ENCODE assay signal across 17 cellular contexts in the genomic region with DNA sequence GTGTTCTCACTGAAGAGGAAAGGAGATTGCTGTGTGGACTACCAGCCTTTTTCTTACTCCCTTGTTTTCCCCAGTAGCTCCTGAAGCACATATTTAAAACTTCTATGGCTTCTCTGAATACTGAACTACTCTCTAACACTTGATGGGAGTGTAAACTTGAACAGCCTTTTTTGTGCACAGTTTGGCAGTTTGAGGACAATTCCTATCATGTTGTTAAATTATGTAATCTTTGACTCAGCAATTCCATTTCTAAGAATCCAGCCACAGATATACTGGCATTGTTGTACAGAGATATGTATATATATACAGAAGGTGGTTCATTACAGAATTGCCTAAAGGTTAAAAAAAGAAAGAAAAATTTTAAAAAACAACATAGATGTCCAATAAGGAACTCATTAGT. TPM values are rescaled to one million over a fixed set of nuclear protein-coding genes. Genes with fewer than 3 reads are reported as not detected.
DNase-seq lines count a peak whose midpoint lies in the region; TF ChIP-seq lines count a peak whose summit lies in the region.
"Had no signal": no experiment of that assay in that cellular context is flagged by ENCODE, and none has a peak within 500 bp of the region (broad histone marks: within the 10 kb centered on the region; RNA-seq: fewer than 3 reads in every experiment).

No MANE protein-coding gene starts in this region.

- H3K79me2 ChIP-seq in MM.1S (ENCODE audit: low read length), result no peaks in the 10 kb centered on the region

- no peak overlapping the region for H3K4me2 ChIP-seq in MM.1S (ENCODE audit: low read depth, low read length)

- H3K4me3 ChIP-seq in NB4 (ENCODE audit: low read depth, low read length) (no peak overlapping the region), adipocyte (ENCODE audit: low read length) (no peak overlapping the region), lower leg skin (ENCODE audit: low read depth, poor library complexity, severe bottlenecking) (no peak overlapping the region), MM.1S (ENCODE audit: low read length) (no peak overlapping the region)
- H3K4me3 ChIP-seq: SK-N-MC had no signal

- H2AFZ ChIP-seq in MM.1S (ENCODE audit: low read length), result no peak overlapping the region

- H3K9me2 ChIP-seq in MM.1S (replicated peaks; ENCODE audit: insufficient read depth, low read length), result no peaks in the 10 kb centered on the region

- peaks cover 8% of the 10 kb centered on the region; the same call in 1 of the 2 replicates for H3F3A ChIP-seq in MM.1S (ENCODE audit: insufficient read depth, low read length)

- TF ChIP-seq CTCF in NB4 (IDR thresholded peaks at IDR 0.05; ENCODE audit: low read depth, low read length) (no peak), lower leg skin (IDR thresholded peaks at IDR 0.05) (no peak), MM.1S (IDR thresholded peaks at IDR 0.05; ENCODE audit: low read length) (no peak)

- H3K9me3 ChIP-seq in adipocyte (ENCODE audit: control insufficient read depth, low read length) (no peaks in the 10 kb centered on the region), MM.1S (replicated peaks; ENCODE audit: insufficient read depth, low read length) (no peaks in the 10 kb centered on the region)

- H3K27ac ChIP-seq in MM.1S (ENCODE audit: low read length), result no peak overlapping the region
- H3K27ac ChIP-seq: HL-60, SK-N-MC had no signal

- no peaks in the 10 kb centered on the region for H3K27me3 ChIP-seq in adipocyte (replicated peaks; ENCODE audit: control insufficient read depth, insufficient read depth, low read length)
- H3K27me3 ChIP-seq in MM.1S (replicated peaks; ENCODE audit: insufficient read depth, low read length), result no peaks in the 10 kb centered on the region

- H3K36me3 ChIP-seq in adipocyte (ENCODE audit: control insufficient read depth, insufficient read depth, low read length, severe bottlenecking), result no peaks in the 10 kb centered on the region
- no peaks in the 10 kb centered on the region for H3K36me3 ChIP-seq in MM.1S (replicated peaks; ENCODE audit: insufficient read depth, low read length)

- DNase-seq in GF-D8 (lab: John Stamatoyannopoulos, UW) (peak; percentile 71), NB4 (ENCODE audit: low read depth) (peak; percentile 65), adipocyte (ENCODE audit: low read depth) (peak; percentile 30), inferior parietal cortex (ENCODE audit: extremely low spot score) (peak; percentile 45), DMS114 treated with DMSO at 0.1 percent for 48 hours (lab: John Stamatoyannopoulos, UW; ENCODE audit: unreplicated experiment) (no peak), lower leg skin (ENCODE audit: low spot score in 2 of 2) (no peak), MM.1S (no peak)
- DNase-seq: ACHN; CD4-positive, alpha-beta memory T cell; DMS79 treated with DMSO at 0.1 percent for 48 hours; HCEC 1CT; NCI-H1105; NCI-H187; NCI-H526 treated with DMSO at 0.1 percent for 48 hours; T-cell had no signal

- no peak overlapping the region for H3K9ac ChIP-seq in adipocyte (ENCODE audit: low read length)
- no peak overlapping the region for H3K9ac ChIP-seq in MM.1S (ENCODE audit: low read length)

- no peak for TF ChIP-seq POLR2A in NB4 (IDR thresholded peaks at IDR 0.05; ENCODE audit: extremely low read depth, insufficient read length)
- no peak for TF ChIP-seq POLR2A in lower leg skin (IDR thresholded peaks at IDR 0.05)

- intact Hi-C loops in lower leg skin (cut with DNase I; ENCODE audit: low total_unique reads), result no loop called here

- H3K4me1 ChIP-seq in adipocyte (ENCODE audit: control insufficient read depth, insufficient read depth, low read length), result peaks cover 31% of the 10 kb centered on the region
- peaks cover 20% of the 10 kb centered on the region for H3K4me1 ChIP-seq in MM.1S (ENCODE audit: low read length)

- no peaks in the 10 kb centered on the region for H4K20me1 ChIP-seq in MM.1S (ENCODE audit: insufficient read depth, low read length)

RNA-seq across cellular contexts. Expression of gene EED, which starts 47.1 kb away (rescaled TPM):
- 10 to 100 TPM; 13.7 to 18.8 (median 16.2) TPM for total RNA-seq in lower leg skin

Comparison
In these comparisons a context has a peak if more than half of its experiments do, and no peak if none do; other contexts are left out.
1. DNase-seq: peak in GF-D8 (single experiment), NB4 (single experiment), adipocyte (single experiment) and inferior parietal cortex (single experiment); none in DMS114 treated with DMSO at 0.1 percent for 48 hours (single experiment), lower leg skin (0 of 2) and MM.1S (single experiment).